Comparison of ENCODE assay signal across 1 cellular context in the genomic region with DNA sequence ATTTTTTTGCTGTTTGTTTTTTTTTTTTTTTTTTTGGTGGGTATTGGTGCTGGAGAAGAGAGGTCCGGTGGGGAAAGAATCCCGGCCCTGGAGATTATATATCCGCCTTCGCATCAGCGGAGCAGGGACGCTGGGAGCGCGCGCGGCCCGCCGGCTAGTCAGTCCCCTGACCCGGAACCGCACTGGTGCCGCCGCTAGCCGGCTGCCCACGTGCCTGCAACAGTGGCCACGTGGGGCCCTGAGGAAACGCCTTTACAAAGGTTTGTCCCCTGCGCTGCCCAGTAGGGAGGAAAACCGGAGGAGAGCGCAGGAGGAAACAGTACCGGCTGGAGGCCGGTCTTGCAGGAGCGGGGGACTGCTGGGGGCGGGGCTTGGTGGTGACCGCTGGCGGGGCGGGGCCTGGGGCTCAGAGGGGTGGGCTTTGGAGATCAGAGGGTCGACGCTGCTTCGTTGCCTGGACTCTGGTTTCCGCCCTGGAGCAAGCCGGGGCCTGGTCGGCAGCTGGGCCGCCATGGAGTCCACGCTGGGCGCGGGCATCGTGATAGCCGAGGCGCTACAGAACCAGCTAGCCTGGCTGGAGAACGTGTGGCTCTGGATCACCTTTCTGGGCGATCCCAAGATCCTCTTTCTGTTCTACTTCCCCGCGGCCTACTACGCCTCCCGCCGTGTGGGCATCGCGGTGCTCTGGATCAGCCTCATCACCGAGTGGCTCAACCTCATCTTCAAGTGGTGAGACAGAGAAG.
TF ChIP-seq lines count a peak whose summit lies in the region.

A gene with protein sequence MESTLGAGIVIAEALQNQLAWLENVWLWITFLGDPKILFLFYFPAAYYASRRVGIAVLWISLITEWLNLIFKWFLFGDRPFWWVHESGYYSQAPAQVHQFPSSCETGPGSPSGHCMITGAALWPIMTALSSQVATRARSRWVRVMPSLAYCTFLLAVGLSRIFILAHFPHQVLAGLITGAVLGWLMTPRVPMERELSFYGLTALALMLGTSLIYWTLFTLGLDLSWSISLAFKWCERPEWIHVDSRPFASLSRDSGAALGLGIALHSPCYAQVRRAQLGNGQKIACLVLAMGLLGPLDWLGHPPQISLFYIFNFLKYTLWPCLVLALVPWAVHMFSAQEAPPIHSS (plus strand): TSS at position 281 of the 743 bp plus-strand sequence. CDS start 231 bp downstream, at position 512.

TF ChIP-seq in HepG2, 621 proteins besides CTCF, POLR2A, EP300 and RAD21 (continued from another document):
- TF ChIP-seq, protein P1, sequence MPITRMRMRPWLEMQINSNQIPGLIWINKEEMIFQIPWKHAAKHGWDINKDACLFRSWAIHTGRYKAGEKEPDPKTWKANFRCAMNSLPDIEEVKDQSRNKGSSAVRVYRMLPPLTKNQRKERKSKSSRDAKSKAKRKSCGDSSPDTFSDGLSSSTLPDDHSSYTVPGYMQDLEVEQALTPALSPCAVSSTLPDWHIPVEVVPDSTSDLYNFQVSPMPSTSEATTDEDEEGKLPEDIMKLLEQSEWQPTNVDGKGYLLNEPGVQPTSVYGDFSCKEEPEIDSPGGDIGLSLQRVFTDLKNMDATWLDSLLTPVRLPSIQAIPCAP (CRISPR knock-in tag; IDR thresholded peaks at IDR 0.05; ENCODE audit: low read depth): peak; percentile 30; the same call in 1 of the 2 replicates
- peak; percentile 75; the same call in 1 of the 2 replicates for TF ChIP-seq ZNF776 (CRISPR knock-in tag; IDR thresholded peaks at IDR 0.05)
- peak; percentile 64; the same call in 1 of the 2 replicates for TF ChIP-seq SNAI1 (CRISPR knock-in tag; IDR thresholded peaks at IDR 0.05; ENCODE audit: borderline replicate concordance)
- TF ChIP-seq CEBPG (CRISPR knock-in tag; IDR thresholded peaks at IDR 0.05): peak; percentile 72
- no peak for TF ChIP-seq NPAS2 (CRISPR knock-in tag; IDR thresholded peaks at IDR 0.05; ENCODE audit: borderline replicate concordance)
- TF ChIP-seq CREM (IDR thresholded peaks at IDR 0.05): peak; percentile 72
- no peak for TF ChIP-seq CREM (CRISPR knock-in tag; IDR thresholded peaks at IDR 0.05)
- TF ChIP-seq EED (CRISPR knock-in tag; IDR thresholded peaks at IDR 0.05): peak; percentile 89
- TF ChIP-seq, protein P2, sequence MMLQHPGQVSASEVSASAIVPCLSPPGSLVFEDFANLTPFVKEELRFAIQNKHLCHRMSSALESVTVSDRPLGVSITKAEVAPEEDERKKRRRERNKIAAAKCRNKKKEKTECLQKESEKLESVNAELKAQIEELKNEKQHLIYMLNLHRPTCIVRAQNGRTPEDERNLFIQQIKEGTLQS (CRISPR knock-in tag; IDR thresholded peaks at IDR 0.05): peak; percentile 67
- TF ChIP-seq ZNF749 (CRISPR knock-in tag; IDR thresholded peaks at IDR 0.05; ENCODE audit: borderline replicate concordance): peak; percentile 96
